ENCODE assay signal across 8 cellular contexts in the genomic region with DNA sequence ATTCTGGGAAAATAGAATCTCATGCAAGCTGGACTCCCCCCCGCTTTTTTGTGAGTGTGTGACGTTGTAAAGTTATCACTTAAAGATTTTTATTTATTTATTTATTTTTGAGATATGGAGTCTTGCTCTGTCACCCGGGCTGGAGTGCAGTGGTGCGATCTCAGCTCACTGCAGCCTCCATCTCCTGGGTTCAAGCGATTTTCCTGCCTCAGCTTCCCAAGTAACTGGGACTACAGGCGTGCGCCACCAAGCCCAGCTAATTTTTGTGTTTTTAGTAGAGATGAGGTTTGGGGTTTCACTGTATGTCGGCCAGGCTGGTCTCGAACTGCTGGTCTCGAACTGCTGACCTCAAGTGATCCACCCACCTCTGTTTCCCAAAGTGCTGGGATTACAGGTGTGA. TPM values are rescaled to one million over a fixed set of nuclear protein-coding genes. Genes with fewer than 3 reads are reported as not detected.
DNase-seq lines count a peak whose midpoint lies in the region; ATAC-seq, FAIRE-seq and TF ChIP-seq lines count a peak whose summit lies in the region.
"Not testable (repeated sequence)": the region's sequence is repeated elsewhere in the genome, so short reads cannot be mapped to it uniquely, and the experiment has no call there.

No MANE protein-coding gene starts in this region.

- H3K4me1 Mint-ChIP-seq in T-helper 17 cell, result peaks cover 47% of the 10 kb centered on the region
- peaks cover 22% of the 10 kb centered on the region for H3K4me1 Mint-ChIP-seq in activated T-helper 17 cell treated with anti-CD3 and anti-CD28 coated beads, Interleukin-2, amount 50 U/mL, for 72 hours
- peaks cover 67% of the 10 kb centered on the region for H3K4me1 Mint-ChIP-seq in central memory CD8-positive, alpha-beta T cell

- not testable (repeated sequence) for H3F3A ChIP-seq in DOHH2 (ENCODE audit: control insufficient read depth, insufficient read depth)

- not testable (repeated sequence) for TF ChIP-seq POLR2A in A549 (IDR thresholded peaks at IDR 0.05; ENCODE audit: low read length)

- H2AFZ ChIP-seq in osteoblast (ENCODE audit: low read length), result not testable (repeated sequence)

- H3K9me2 ChIP-seq in DOHH2 (replicated peaks; ENCODE audit: control insufficient read depth, low read length), result not testable (repeated sequence)

- H3K4me3 ChIP-seq in A549; osteoblast (ENCODE audit: insufficient read depth, low read length): not testable (repeated sequence)
- peak overlapping the region; percentile 86 for H3K4me3 ChIP-seq in DOHH2 (ENCODE audit: low read length)
- H3K4me3 ChIP-seq in LNCaP clone FGC (ENCODE audit: low read depth, low read length), result peak overlapping the region; percentile 73; the same call in 1 of the 2 replicates
- H3K4me3 ChIP-seq in left ventricle myocardium inferior, result peak overlapping the region; percentile 82

- not testable (repeated sequence) for H3K27me3 Mint-ChIP-seq in T-helper 17 cell; activated T-helper 17 cell treated with anti-CD3 and anti-CD28 coated beads, Interleukin-2, amount 50 U/mL, for 72 hours; central memory CD8-positive, alpha-beta T cell

- H3K79me2 ChIP-seq in DOHH2 (ENCODE audit: control insufficient read depth, low read length) (peaks cover 81% of the 10 kb centered on the region), osteoblast (ENCODE audit: insufficient read depth, low read length) (peaks cover 94% of the 10 kb centered on the region)

- not testable (repeated sequence) for TF ChIP-seq EP300 in A549 (IDR thresholded peaks at IDR 0.05)

- not testable (repeated sequence) for H3K4me1 ChIP-seq in A549
- peaks cover 31% of the 10 kb centered on the region for H3K4me1 ChIP-seq in DOHH2 (ENCODE audit: control insufficient read depth, low read length)
- peaks cover 90% of the 10 kb centered on the region for H3K4me1 ChIP-seq in left ventricle myocardium inferior
- peaks cover 28% of the 10 kb centered on the region for H3K4me1 ChIP-seq in osteoblast (ENCODE audit: insufficient read depth, low read length)

- H3K9me3 ChIP-seq in A549; DOHH2 (ENCODE audit: control insufficient read depth, insufficient read depth, low read length); T-helper 17 cell (ENCODE audit: control insufficient read depth, low read length, poor library complexity, severe bottlenecking); left ventricle myocardium inferior (replicated peaks); osteoblast (ENCODE audit: low read depth, low read length): not testable (repeated sequence)

- 89% methylated on average over 8 of the region's 10 CpGs for WGBS in A549 (ENCODE audit: missing lambda C conversion rate)

- H3K27ac Mint-ChIP-seq in T-helper 17 cell, result peak overlapping the region; percentile 99
- H3K27ac Mint-ChIP-seq in activated T-helper 17 cell treated with anti-CD3 and anti-CD28 coated beads, Interleukin-2, amount 50 U/mL, for 72 hours, result not testable (repeated sequence)
- H3K27ac Mint-ChIP-seq in central memory CD8-positive, alpha-beta T cell (ENCODE audit: low read depth), result peak overlapping the region; percentile 92

- CTCF ChIA-PET in A549 (lab: Yijun Ruan, JAX), result interaction anchor here (1.7 kb wide), 1 partner anchor 19 kb away, joined by 5 read pairs; no protein-coding TSS in a partner anchor

- peaks cover 26% of the 10 kb centered on the region for H4K20me1 ChIP-seq in DOHH2 (ENCODE audit: control insufficient read depth, insufficient read depth, low read depth, low read length)
- H4K20me1 ChIP-seq in osteoblast (ENCODE audit: insufficient read depth, low read length), result peaks cover 33% of the 10 kb centered on the region

- H3K36me3 ChIP-seq in DOHH2 (ENCODE audit: control insufficient read depth, low read length), result peaks cover 39% of the 10 kb centered on the region
- not testable (repeated sequence) for H3K36me3 ChIP-seq in left ventricle myocardium inferior; osteoblast (ENCODE audit: insufficient read depth, low read length)

- not testable (repeated sequence) for H3K27me3 ChIP-seq in DOHH2 (ENCODE audit: control insufficient read depth, low read length); left ventricle myocardium inferior (ENCODE audit: low read depth); osteoblast (ENCODE audit: insufficient read depth, low read length)

- not testable (repeated sequence) for TF ChIP-seq CTCF in A549 (IDR thresholded peaks at IDR 0.05); DOHH2 (IDR thresholded peaks at IDR 0.05; ENCODE audit: low read depth, low read length, poor library complexity, severe bottlenecking); LNCaP clone FGC (IDR thresholded peaks at IDR 0.05; ENCODE audit: control insufficient read depth, extremely low read depth, insufficient read depth); left ventricle myocardium inferior (IDR thresholded peaks at IDR 0.05; ENCODE audit: borderline replicate concordance); osteoblast (IDR thresholded peaks at IDR 0.05; ENCODE audit: extremely low read depth, low read depth, low read length)

- intact Hi-C loops in left ventricle myocardium inferior (cut with micrococcal nuclease), result loop anchor here (10.0 kb wide), 1 partner anchor 57 kb away; no protein-coding TSS in a partner anchor

- not testable (repeated sequence) for TF ChIP-seq RAD21 in A549 (conservative IDR thresholded peaks at IDR 0.05 in 1 of 2, IDR thresholded peaks at IDR 0.05 in 1 of 2)

- not testable (repeated sequence) for H3K9me3 Mint-ChIP-seq in activated T-helper 17 cell treated with anti-CD3 and anti-CD28 coated beads, Interleukin-2, amount 50 U/mL, for 72 hours; central memory CD8-positive, alpha-beta T cell

- peak overlapping the region; percentile 19 for H3K4me3 Mint-ChIP-seq in T-helper 17 cell
- peak overlapping the region; percentile 94 for H3K4me3 Mint-ChIP-seq in activated T-helper 17 cell treated with anti-CD3 and anti-CD28 coated beads, Interleukin-2, amount 50 U/mL, for 72 hours
- not testable (repeated sequence) for H3K4me3 Mint-ChIP-seq in central memory CD8-positive, alpha-beta T cell

- ATAC-seq in A549; T-helper 17 cell; activated T-helper 17 cell treated with anti-CD3 and anti-CD28 coated beads, Interleukin-2, amount 50 U/mL, for 72 hours (replicated peaks); central memory CD8-positive, alpha-beta T cell (replicated peaks; ENCODE audit: extremely low read depth, poor library complexity, severe bottlenecking): not testable (repeated sequence)

- POLR2A ChIA-PET in A549 (lab: Yijun Ruan, JAX), result not testable (repeated sequence)

- not testable (repeated sequence) for H3K27ac ChIP-seq in A549; DOHH2 (ENCODE audit: low read depth, low read length); left ventricle myocardium inferior (replicated peaks); osteoblast (ENCODE audit: low read depth, low read length)

- FAIRE-seq in A549 (lab: Jason Lieb, UNC), result not testable (repeated sequence)

- H3K4me2 ChIP-seq in A549, result peak overlapping the region; percentile 98; the same call in 2 of the 3 replicates
- peak overlapping the region; percentile 96 for H3K4me2 ChIP-seq in DOHH2 (ENCODE audit: low read length)
- peak overlapping the region; percentile 90 for H3K4me2 ChIP-seq in osteoblast (ENCODE audit: insufficient read depth, low read length)

- H3K36me3 Mint-ChIP-seq in T-helper 17 cell (ENCODE audit: low read depth), result not testable (repeated sequence)
- peaks cover 91% of the 10 kb centered on the region for H3K36me3 Mint-ChIP-seq in activated T-helper 17 cell treated with anti-CD3 and anti-CD28 coated beads, Interleukin-2, amount 50 U/mL, for 72 hours (ENCODE audit: low read depth)
- peaks cover 22% of the 10 kb centered on the region for H3K36me3 Mint-ChIP-seq in central memory CD8-positive, alpha-beta T cell (ENCODE audit: insufficient read depth)

- not testable (repeated sequence) for DNase-seq in A549 (ENCODE audit: low read depth in 1 of 2, low spot score in 1 of 2); LNCaP clone FGC (ENCODE audit: low read depth); T-helper 17 cell; central memory CD8-positive, alpha-beta T cell (ENCODE audit: low spot score in 2 of 2); left ventricle myocardium inferior; osteoblast (ENCODE audit: insufficient read length, low spot score, missing footprints)

RNA-seq across cellular contexts. Expression of a gene that starts 2.2 kb away (rescaled TPM):
- 5.6 and 7.5 TPM in 2 replicates for polyA plus RNA-seq in A549 (2011; rRNA removed)
- polyA plus RNA-seq in A549 (2012; cell fraction: cytosol; rRNA removed), result 0.70 and 0.99 TPM in 2 replicates
- 1.8 and 2.4 TPM in 2 replicates for polyA plus RNA-seq in A549 (2012; cell fraction: nucleus; rRNA removed)
- polyA plus RNA-seq in A549 (2017; fragmentation: RNase III; extraction: RNeasy Plus Mini Kit Qiagen cat#74134 plus additional on column Dnase treatment), result 2.0 to 2.5 TPM (median 2.5 TPM) in 3 replicates
- 11.0 and 11.9 TPM in 2 replicates for polyA minus RNA-seq in A549 (2011; rRNA and poly(A)+ RNA removed)
- total RNA-seq in T-helper 17 cell, result 100 to 1,000 TPM in 1 of 2 donors, 10 to 100 TPM in 1; 88.3 to 103 TPM
- 100 to 1,000 TPM in 1 of 2 donors, 10 to 100 TPM in 1; 77.2 to 209 TPM for total RNA-seq in activated T-helper 17 cell treated with anti-CD3 and anti-CD28 coated beads, Interleukin-2, amount 50 U/mL, for 72 hours
- total RNA-seq in left ventricle myocardium inferior, result 28.2 TPM
- 35.9 and 39.4 TPM in 2 replicates for total RNA-seq in osteoblast
